In genomic region chr12:52884526-52885293, GRCh38 we compare ENCODE assay signal across 1 cellular context.
A peak's percentile ranks its signal among the peaks of the same experiment; 100 is the strongest.
TF ChIP-seq lines count a peak whose summit lies in the region.

No MANE protein-coding gene starts in this region.

TF ChIP-seq in K562, 482 proteins besides CTCF, POLR2A, EP300 and RAD21 (continued from another document and continues in another):
- no peak for TF ChIP-seq E2F5 (CRISPR knock-in tag; IDR thresholded peaks at IDR 0.05)
- TF ChIP-seq MYNN (IDR thresholded peaks at IDR 0.05), result 0 out of 2 replicates have a peak, but pooled peaks have one; percentile 23
- no peak for TF ChIP-seq MYNN (CRISPR knock-in tag; IDR thresholded peaks at IDR 0.05)
- no peak for TF ChIP-seq TAF9B (IDR thresholded peaks at IDR 0.05; ENCODE audit: partially characterized antibody)
- no peak for TF ChIP-seq RBFOX2 (IDR thresholded peaks at IDR 0.05; ENCODE audit: low read depth, low read length)
- TF ChIP-seq ETV5 (CRISPR knock-in tag; IDR thresholded peaks at IDR 0.05; ENCODE audit: low read depth), result 0 out of 2 replicates have a peak, but pooled peaks have one; percentile 28
- 0 out of 4 replicates have a peak, but pooled peaks of 1 of the 2 experiments have one; percentile 27 for TF ChIP-seq MAZ (CRISPR knock-in tag; conservative IDR thresholded peaks at IDR 0.05 in 1 of 2, IDR thresholded peaks at IDR 0.05 in 1 of 2)
- peak; percentile 97 for TF ChIP-seq STAG1 (CRISPR knock-in tag; IDR thresholded peaks at IDR 0.05; ENCODE audit: borderline replicate concordance)
- TF ChIP-seq IRF9 (tag; IDR thresholded peaks at IDR 0.05), result no peak
- TF ChIP-seq SNAPC5 (CRISPR knock-in tag; IDR thresholded peaks at IDR 0.05), result no peak
- TF ChIP-seq TFAP4 (CRISPR knock-in tag; IDR thresholded peaks at IDR 0.05; ENCODE audit: borderline replicate concordance), result peak; percentile 65
- no peak for TF ChIP-seq TCFL5 (CRISPR knock-in tag; conservative IDR thresholded peaks at IDR 0.05)
- no peak for TF ChIP-seq HNRNPK (IDR thresholded peaks at IDR 0.05; ENCODE audit: low read depth, low read length, poor library complexity, severe bottlenecking)
- no peak for TF ChIP-seq CBX3 (IDR thresholded peaks at IDR 0.05; ENCODE audit: borderline replicate concordance in 1 of 2, low read length in 2 of 2)
- TF ChIP-seq POLR2AphosphoS2 (IDR thresholded peaks at IDR 0.05; ENCODE audit: low read length), result no peak
- TF ChIP-seq PBX2 (CRISPR knock-in tag; IDR thresholded peaks at IDR 0.05; ENCODE audit: low read depth), result 0 out of 2 replicates have a peak, but pooled peaks have one; percentile 8
- no peak for TF ChIP-seq PBX2 (tag; conservative IDR thresholded peaks at IDR 0.05; ENCODE audit: low read depth)
- TF ChIP-seq PHB2 (IDR thresholded peaks at IDR 0.05; ENCODE audit: low read depth), result no peak
- no peak for TF ChIP-seq NR2C1 (IDR thresholded peaks at IDR 0.05)
- no peak for TF ChIP-seq NR2C1 (tag; IDR thresholded peaks at IDR 0.05)
- TF ChIP-seq ZNF780A (CRISPR knock-in tag; IDR thresholded peaks at IDR 0.05), result no peak
- TF ChIP-seq CAMTA2 (CRISPR knock-in tag; conservative IDR thresholded peaks at IDR 0.05), result no peak
- no peak for TF ChIP-seq CTBP1 (IDR thresholded peaks at IDR 0.05; ENCODE audit: borderline replicate concordance)
- no peak for TF ChIP-seq RUNX1 (IDR thresholded peaks at IDR 0.05; ENCODE audit: low read depth)
- no peak for TF ChIP-seq CHD4 (IDR thresholded peaks at IDR 0.05; ENCODE audit: insufficient read depth, insufficient replicate concordance, low read depth, low read length, poor library complexity, severe bottlenecking)
- no peak for TF ChIP-seq BRCA1 (IDR thresholded peaks at IDR 0.05)
- no peak for TF ChIP-seq BRCA1 (CRISPR knock-in tag; IDR thresholded peaks at IDR 0.05)
- TF ChIP-seq CREBBP (IDR thresholded peaks at IDR 0.05; ENCODE audit: low read depth, low read length), result no peak
- TF ChIP-seq ZBTB7A (IDR thresholded peaks at IDR 0.05; ENCODE audit: borderline replicate concordance, control insufficient read depth, low read depth, low read length), result no peak
- TF ChIP-seq ZC3H11A (IDR thresholded peaks at IDR 0.05; ENCODE audit: low read depth, low read length), result no peak
- no peak for TF ChIP-seq MED1 (CRISPR knock-in tag; IDR thresholded peaks at IDR 0.05; ENCODE audit: borderline replicate concordance)
- 0 out of 2 replicates have a peak, but pooled peaks have one; percentile 61 for TF ChIP-seq JUN (IDR thresholded peaks at IDR 0.05; ENCODE audit: borderline replicate concordance, low read depth, low read length)
- no peak for TF ChIP-seq JUN (CRISPR knock-in tag; IDR thresholded peaks at IDR 0.05; ENCODE audit: borderline replicate concordance)
- TF ChIP-seq ARID2 (IDR thresholded peaks at IDR 0.05), result peak; percentile 97
- peak in 1 of 2 experiments; percentile 15; a peak in 1 of 4 replicates for TF ChIP-seq RCOR1 (IDR thresholded peaks at IDR 0.05; ENCODE audit: borderline replicate concordance in 1 of 2, low read depth in 2 of 2, low read length in 2 of 2)
- peak; percentile 54 for TF ChIP-seq RBM39 (optimal IDR thresholded peaks at IDR 0.05; ENCODE audit: low read depth, low read length)
- TF ChIP-seq PTBP1 (IDR thresholded peaks at IDR 0.05; ENCODE audit: low read depth, low read length), result no peak
- no peak for TF ChIP-seq NFXL1 (CRISPR knock-in tag; IDR thresholded peaks at IDR 0.05)
- no peak for TF ChIP-seq ZFP1 (CRISPR knock-in tag; IDR thresholded peaks at IDR 0.05)
- TF ChIP-seq ZFPM2 (CRISPR knock-in tag; IDR thresholded peaks at IDR 0.05), result no peak
- no peak for TF ChIP-seq NR2C2 (CRISPR knock-in tag; IDR thresholded peaks at IDR 0.05)
- no peak for TF ChIP-seq NR2C2 (tag; IDR thresholded peaks at IDR 0.05)
- TF ChIP-seq HIVEP1 (CRISPR knock-in tag; IDR thresholded peaks at IDR 0.05), result no peak
- TF ChIP-seq AFF4 (CRISPR knock-in tag; IDR thresholded peaks at IDR 0.05), result no peak
- no peak for TF ChIP-seq RAD51 (IDR thresholded peaks at IDR 0.05; ENCODE audit: borderline replicate concordance, low read depth)
- no peak for TF ChIP-seq THRB (CRISPR knock-in tag; conservative IDR thresholded peaks at IDR 0.05)
- TF ChIP-seq MITF (IDR thresholded peaks at IDR 0.05), result no peak
- TF ChIP-seq PTRF (tag; IDR thresholded peaks at IDR 0.05), result no peak
- TF ChIP-seq SMC3 (conservative IDR thresholded peaks at IDR 0.05; ENCODE audit: insufficient read depth, low read depth, low read length), result peak; percentile 100
- no peak for TF ChIP-seq ZNF175 (CRISPR knock-in tag; IDR thresholded peaks at IDR 0.05; ENCODE audit: low read depth)
- no peak for TF ChIP-seq ZBTB11 (CRISPR knock-in tag; IDR thresholded peaks at IDR 0.05)
- peak in 1 of 3 experiments; percentile 29 for TF ChIP-seq YY1 (IDR thresholded peaks at IDR 0.05; ENCODE audit: borderline replicate concordance in 1 of 3, control insufficient read depth in 1 of 3, extremely low read depth in 1 of 3, insufficient read depth in 3 of 3, insufficient read length in 1 of 3, insufficient replicate concordance in 2 of 3, low read depth in 1 of 3, low read length in 2 of 3)
- TF ChIP-seq BRF2 (IDR thresholded peaks at IDR 0.05; ENCODE audit: borderline replicate concordance, insufficient read depth, insufficient read length), result no peak
